Comparison of ENCODE assay signal across 13 cellular contexts in the genomic region with DNA sequence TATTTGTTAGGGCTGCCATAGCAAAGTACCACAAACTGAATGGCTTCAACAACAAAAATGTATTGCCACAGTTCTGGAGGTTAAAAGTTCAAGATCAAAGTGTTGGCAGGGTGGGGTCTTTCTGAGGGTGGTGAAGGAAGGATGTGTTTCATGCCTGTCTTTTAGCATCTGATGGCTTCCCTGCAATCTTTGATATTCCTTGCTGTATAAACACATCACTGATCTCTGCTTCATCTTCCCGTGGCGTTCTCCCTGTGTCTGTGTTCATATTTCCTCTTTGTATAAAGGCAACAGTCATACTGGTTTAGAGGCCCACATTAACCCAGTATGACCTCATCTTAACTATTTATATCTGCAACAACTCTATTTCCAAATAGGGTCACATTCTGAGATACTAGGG.
DNase-seq lines count a peak whose midpoint lies in the region; ATAC-seq and TF ChIP-seq lines count a peak whose summit lies in the region.
"Had no signal": no experiment of that assay in that cellular context is flagged by ENCODE, and none has a peak within 500 bp of the region (broad histone marks: within the 10 kb centered on the region; RNA-seq: fewer than 3 reads in every experiment).

No MANE protein-coding gene starts in this region.

- intact Hi-C loops in CD14-positive monocyte (cut with micrococcal nuclease), result no loop called here
- intact Hi-C loops in tibial artery (cut with DNase I; ENCODE audit: low total_unique reads), result no loop called here
- intact Hi-C loops in esophagus squamous epithelium (cut with DNase I), result no loop called here

- peaks cover 0 to 1% of the 10 kb centered on the region in 2 donors for H3K27me3 Mint-ChIP-seq in CD8-positive, alpha-beta memory T cell
- H3K27me3 Mint-ChIP-seq in activated T-cell treated with anti-CD3 and anti-CD28 coated beads, Interleukin-2, amount 50 U/mL, for 4 hours (ENCODE audit: low read depth), result no peaks in the 10 kb centered on the region
- H3K27me3 Mint-ChIP-seq in CD14-positive monocyte (ENCODE audit: low read depth in 3 of 3), result peaks cover 0 to 3% (median under 1%) of the 10 kb centered on the region in 3 donors

- POLR2A ChIA-PET in CD8-positive, alpha-beta memory T cell (lab: Charles Lee), result no interaction called here

- H3K4me3 Mint-ChIP-seq in CD8-positive, alpha-beta memory T cell, result peak overlapping the region; percentile 6 to 55 (median 34)
- no peak overlapping the region for H3K4me3 Mint-ChIP-seq in activated T-cell treated with anti-CD3 and anti-CD28 coated beads, Interleukin-2, amount 50 U/mL, for 4 hours
- no peak overlapping the region for H3K4me3 Mint-ChIP-seq in CD14-positive monocyte

- H3K4me1 Mint-ChIP-seq in CD8-positive, alpha-beta memory T cell, result peaks cover 18 to 49% (median 40%) of the 10 kb centered on the region in 3 donors
- H3K4me1 Mint-ChIP-seq in activated T-cell treated with anti-CD3 and anti-CD28 coated beads, Interleukin-2, amount 50 U/mL, for 4 hours (ENCODE audit: low read depth), result peaks cover 33% of the 10 kb centered on the region
- peaks cover 7% of the 10 kb centered on the region for H3K4me1 Mint-ChIP-seq in CD14-positive monocyte

- no peaks in the 10 kb centered on the region for H3K9me3 ChIP-seq in CD8-positive, alpha-beta memory T cell (ENCODE audit: low read length)
- H3K9me3 ChIP-seq in MG63 (peaks cover 4% of the 10 kb centered on the region), tibial artery (no peaks in the 10 kb centered on the region), esophagus squamous epithelium (no peaks in the 10 kb centered on the region)
- H3K9me3 ChIP-seq: mucosa of descending colon had no signal

- 49 to 73% methylated on average over 2 of the region's 2 CpGs for WGBS in esophagus squamous epithelium, 2 donors

- peak overlapping the region; percentile 1 to 96 (median 60) for H3K27ac Mint-ChIP-seq in CD8-positive, alpha-beta memory T cell
- peak overlapping the region in 2 of 7 donors; percentile 14 to 73 for H3K27ac Mint-ChIP-seq in CD14-positive monocyte

- DNase-seq in CD8-positive, alpha-beta memory T cell, result peak in 4 of 5 donors; percentile 18 to 84 (median 72)
- peak; percentile 79 for DNase-seq in MV-4-11 (lab: John Stamatoyannopoulos, UW)
- no peak for DNase-seq in activated T-cell treated with anti-CD3 and anti-CD28 coated beads, Interleukin-2, amount 50 U/mL, for 4 hours
- DNase-seq in fibroblast of peridontal ligament (ENCODE audit: extremely low read depth), result peak; percentile 53
- DNase-seq in MG63, result no peak
- no peak for DNase-seq in CD14-positive monocyte (ENCODE audit: low spot score)
- no peak for DNase-seq in tibial artery
- DNase-seq in esophagus squamous epithelium (lab: John Stamatoyannopoulos, UW), result no peak
- DNase-seq: cortex of kidney; KG1; mucosa of descending colon; NCI-H2107; stimulated activated CD4-positive, alpha-beta T cell treated with anti-CD3 and anti-CD28 coated beads, Interleukin-4, amount 100 ng/mL, for 4 hours had no signal

- no peak overlapping the region for H3K27ac ChIP-seq in CD8-positive, alpha-beta memory T cell (ENCODE audit: low read depth, low read length)
- H3K27ac ChIP-seq in tibial artery, result no peak overlapping the region
- H3K27ac ChIP-seq in esophagus squamous epithelium, result no peak overlapping the region

- peaks cover 0 to 6% (median 4%) of the 10 kb centered on the region in 5 donors for H3K9me3 Mint-ChIP-seq in CD8-positive, alpha-beta memory T cell
- peaks cover 12% of the 10 kb centered on the region for H3K9me3 Mint-ChIP-seq in activated T-cell treated with anti-CD3 and anti-CD28 coated beads, Interleukin-2, amount 50 U/mL, for 4 hours
- peaks cover 0 to 8% (median 0%) of the 10 kb centered on the region in 7 donors for H3K9me3 Mint-ChIP-seq in CD14-positive monocyte

- H3K36me3 ChIP-seq in CD8-positive, alpha-beta memory T cell (ENCODE audit: insufficient read depth, low read length), result no peaks in the 10 kb centered on the region
- H3K36me3 ChIP-seq in MG63, result no peaks in the 10 kb centered on the region
- H3K36me3 ChIP-seq in tibial artery, result no peaks in the 10 kb centered on the region
- H3K36me3 ChIP-seq in esophagus squamous epithelium, result no peaks in the 10 kb centered on the region

- peaks cover 22% of the 10 kb centered on the region for H3K4me1 ChIP-seq in CD8-positive, alpha-beta memory T cell (ENCODE audit: insufficient read depth, low read length)
- H3K4me1 ChIP-seq in tibial artery (peaks cover 0 to 45% (median 9%) of the 10 kb centered on the region in 4 donors), esophagus squamous epithelium (no peaks in the 10 kb centered on the region)

- CTCF ChIA-PET in CD8-positive, alpha-beta memory T cell (lab: Charles Lee), result no interaction called here

- no peaks in the 10 kb centered on the region for H3K27me3 ChIP-seq in CD8-positive, alpha-beta memory T cell (ENCODE audit: insufficient read depth, low read length, poor library complexity, severe bottlenecking)
- H3K27me3 ChIP-seq in MG63 (no peaks in the 10 kb centered on the region), tibial artery (no peaks in the 10 kb centered on the region), esophagus squamous epithelium (no peaks in the 10 kb centered on the region)

- peaks cover 0 to 30% (median 6%) of the 10 kb centered on the region in 3 donors for H3K36me3 Mint-ChIP-seq in CD8-positive, alpha-beta memory T cell
- peaks cover 5% of the 10 kb centered on the region for H3K36me3 Mint-ChIP-seq in activated T-cell treated with anti-CD3 and anti-CD28 coated beads, Interleukin-2, amount 50 U/mL, for 4 hours (ENCODE audit: insufficient read depth)
- no peaks in the 10 kb centered on the region for H3K36me3 Mint-ChIP-seq in CD14-positive monocyte

- H3K4me3 ChIP-seq in CD8-positive, alpha-beta memory T cell (ENCODE audit: low read length), result no peak overlapping the region
- no peak overlapping the region for H3K4me3 ChIP-seq in MG63
- no peak overlapping the region for H3K4me3 ChIP-seq in tibial artery
- no peak overlapping the region for H3K4me3 ChIP-seq in esophagus squamous epithelium
- H3K4me3 ChIP-seq: mucosa of descending colon had no signal

- ATAC-seq in activated T-cell treated with anti-CD3 and anti-CD28 coated beads, Interleukin-2, amount 50 U/mL, for 4 hours, result peak; percentile 48 to 53
- ATAC-seq: mucosa of descending colon had no signal

- TF ChIP-seq POLR2A in esophagus squamous epithelium (IDR thresholded peaks at IDR 0.05), result no peak

- TF ChIP-seq CTCF in CD14-positive monocyte (IDR thresholded peaks at IDR 0.05) (no peak), tibial artery (IDR thresholded peaks at IDR 0.05) (no peak), esophagus squamous epithelium (IDR thresholded peaks at IDR 0.05) (no peak)

Comparison
In these comparisons a context has a peak if more than half of its experiments do, and no peak if none do; other contexts are left out.
1. DNase-seq: peak in CD8-positive, alpha-beta memory T cell (4 of 5), MV-4-11 (single experiment) and fibroblast of peridontal ligament (single experiment); none in activated T-cell treated with anti-CD3 and anti-CD28 coated beads, Interleukin-2, amount 50 U/mL, for 4 hours (single experiment), MG63 (single experiment), CD14-positive monocyte (single experiment), tibial artery (0 of 2) and esophagus squamous epithelium (single experiment).
2. H3K4me3 Mint-ChIP-seq: peak in CD8-positive, alpha-beta memory T cell (7 of 7); none in activated T-cell treated with anti-CD3 and anti-CD28 coated beads, Interleukin-2, amount 50 U/mL, for 4 hours (single experiment) and CD14-positive monocyte (0 of 2).